In the genomic region with DNA sequence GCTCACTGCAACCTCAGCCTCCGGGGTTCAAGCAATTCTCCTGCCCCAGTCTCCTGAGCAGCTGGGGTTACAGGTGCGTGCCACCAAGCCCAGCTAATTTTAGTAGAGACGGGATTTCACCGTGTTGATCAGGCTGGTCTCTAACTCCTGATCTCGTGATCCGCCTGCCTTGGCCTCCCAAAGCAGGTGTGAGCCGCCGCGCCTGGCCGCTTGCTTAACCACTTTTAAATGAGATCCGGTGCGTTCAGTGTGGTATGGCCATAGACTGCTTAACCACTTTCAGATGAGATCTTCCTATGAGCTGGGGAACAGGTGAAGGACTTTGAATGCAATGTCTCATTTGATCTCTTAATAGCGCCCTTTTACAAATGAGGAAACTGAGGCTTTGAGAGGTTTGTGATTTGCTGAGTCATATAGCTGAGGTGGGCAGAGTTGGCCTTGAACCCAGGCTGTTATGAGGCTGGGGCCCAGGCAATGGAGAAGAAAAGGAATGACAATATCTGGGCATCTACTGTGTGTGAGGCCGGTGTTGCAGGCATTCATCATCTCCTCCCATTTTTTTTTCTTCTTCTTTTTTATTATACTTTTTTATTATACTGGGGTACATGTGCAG, we compare ENCODE assay signal across 1 cellular context.
TF ChIP-seq lines count a peak whose summit lies in the region.

No MANE protein-coding gene starts in this region.

TF ChIP-seq in K562, 482 proteins besides CTCF, POLR2A, EP300 and RAD21:
- no peak for TF ChIP-seq SMARCC2 (IDR thresholded peaks at IDR 0.05; ENCODE audit: low read depth)
- TF ChIP-seq MAFG (tag; conservative IDR thresholded peaks at IDR 0.05): 0 out of 2 replicates have a peak, but pooled peaks have one; percentile 23
TF ChIP-seq in K562: peak in this region for 1.
